1 cellular context compared by ENCODE assay signal in the genomic region with DNA sequence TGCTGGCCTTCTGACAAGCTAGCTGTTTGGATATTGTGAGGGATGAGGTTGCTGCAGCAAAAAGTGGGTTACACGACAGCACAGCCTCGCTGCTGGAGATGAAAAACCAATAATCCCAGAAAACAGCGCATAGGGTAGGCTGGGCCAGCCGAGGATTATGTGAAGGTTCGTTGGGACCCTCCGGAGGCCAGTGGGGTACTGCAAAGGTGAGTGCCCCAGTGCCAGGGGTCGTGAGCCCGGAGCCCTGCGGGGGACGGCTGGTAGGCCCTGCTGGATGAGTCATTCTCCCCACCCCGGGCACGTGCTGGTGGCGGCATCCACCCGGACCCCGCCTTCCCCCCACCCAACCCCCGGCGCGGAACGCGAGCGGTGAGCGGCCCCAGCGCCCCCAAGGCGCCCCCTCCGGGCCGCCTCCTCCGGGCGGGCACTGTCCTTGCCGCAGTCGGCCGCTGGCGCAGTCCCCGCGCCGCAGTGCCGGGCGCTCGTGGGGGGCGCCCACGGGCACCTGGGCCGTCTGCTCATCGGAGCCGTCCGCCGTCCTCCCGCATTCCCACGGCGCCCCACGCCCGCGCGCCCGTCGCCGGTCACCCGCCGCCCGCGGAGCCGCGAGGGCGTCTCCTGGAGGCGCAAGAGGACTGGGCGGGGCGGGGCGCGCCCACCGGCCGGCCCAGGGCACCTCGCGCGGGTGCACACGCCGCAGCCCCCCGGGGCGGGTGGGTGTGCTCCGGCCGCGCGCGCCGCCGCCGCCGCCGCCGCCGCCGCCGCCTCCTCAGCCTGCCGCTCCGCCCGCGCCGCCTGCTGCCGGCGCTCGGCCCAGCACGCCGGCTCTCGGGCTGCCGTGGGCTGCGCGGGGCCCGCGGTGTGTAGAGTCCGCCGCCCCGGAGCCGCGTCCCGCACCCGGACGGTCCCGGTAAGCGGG.
TF ChIP-seq lines count a peak whose summit lies in the region.

A gene (plus strand): TSS at position 794 of the 919 bp plus-strand sequence. CDS start 13,014 bp downstream, outside the sequence.

TF ChIP-seq in WTC11, 78 proteins besides CTCF, POLR2A, EP300 and RAD21 (continued from another document):
- TF ChIP-seq, protein P1, sequence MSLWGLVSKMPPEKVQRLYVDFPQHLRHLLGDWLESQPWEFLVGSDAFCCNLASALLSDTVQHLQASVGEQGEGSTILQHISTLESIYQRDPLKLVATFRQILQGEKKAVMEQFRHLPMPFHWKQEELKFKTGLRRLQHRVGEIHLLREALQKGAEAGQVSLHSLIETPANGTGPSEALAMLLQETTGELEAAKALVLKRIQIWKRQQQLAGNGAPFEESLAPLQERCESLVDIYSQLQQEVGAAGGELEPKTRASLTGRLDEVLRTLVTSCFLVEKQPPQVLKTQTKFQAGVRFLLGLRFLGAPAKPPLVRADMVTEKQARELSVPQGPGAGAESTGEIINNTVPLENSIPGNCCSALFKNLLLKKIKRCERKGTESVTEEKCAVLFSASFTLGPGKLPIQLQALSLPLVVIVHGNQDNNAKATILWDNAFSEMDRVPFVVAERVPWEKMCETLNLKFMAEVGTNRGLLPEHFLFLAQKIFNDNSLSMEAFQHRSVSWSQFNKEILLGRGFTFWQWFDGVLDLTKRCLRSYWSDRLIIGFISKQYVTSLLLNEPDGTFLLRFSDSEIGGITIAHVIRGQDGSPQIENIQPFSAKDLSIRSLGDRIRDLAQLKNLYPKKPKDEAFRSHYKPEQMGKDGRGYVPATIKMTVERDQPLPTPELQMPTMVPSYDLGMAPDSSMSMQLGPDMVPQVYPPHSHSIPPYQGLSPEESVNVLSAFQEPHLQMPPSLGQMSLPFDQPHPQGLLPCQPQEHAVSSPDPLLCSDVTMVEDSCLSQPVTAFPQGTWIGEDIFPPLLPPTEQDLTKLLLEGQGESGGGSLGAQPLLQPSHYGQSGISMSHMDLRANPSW (CRISPR knock-in tag; conservative IDR thresholded peaks at IDR 0.05; ENCODE audit: low read depth) = no peak
- TF ChIP-seq RORB (CRISPR knock-in tag; IDR thresholded peaks at IDR 0.05) = no peak
- TF ChIP-seq, protein P2, sequence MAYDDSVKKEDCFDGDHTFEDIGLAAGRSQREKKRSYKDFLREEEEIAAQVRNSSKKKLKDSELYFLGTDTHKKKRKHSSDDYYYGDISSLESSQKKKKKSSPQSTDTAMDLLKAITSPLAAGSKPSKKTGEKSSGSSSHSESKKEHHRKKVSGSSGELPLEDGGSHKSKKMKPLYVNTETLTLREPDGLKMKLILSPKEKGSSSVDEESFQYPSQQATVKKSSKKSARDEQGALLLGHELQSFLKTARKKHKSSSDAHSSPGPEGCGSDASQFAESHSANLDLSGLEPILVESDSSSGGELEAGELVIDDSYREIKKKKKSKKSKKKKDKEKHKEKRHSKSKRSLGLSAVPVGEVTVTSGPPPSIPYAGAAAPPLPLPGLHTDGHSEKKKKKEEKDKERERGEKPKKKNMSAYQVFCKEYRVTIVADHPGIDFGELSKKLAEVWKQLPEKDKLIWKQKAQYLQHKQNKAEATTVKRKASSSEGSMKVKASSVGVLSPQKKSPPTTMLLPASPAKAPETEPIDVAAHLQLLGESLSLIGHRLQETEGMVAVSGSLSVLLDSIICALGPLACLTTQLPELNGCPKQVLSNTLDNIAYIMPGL (CRISPR knock-in tag; IDR thresholded peaks at IDR 0.05) = no peak
